21 cellular contexts compared by ENCODE assay signal in the genomic region with DNA sequence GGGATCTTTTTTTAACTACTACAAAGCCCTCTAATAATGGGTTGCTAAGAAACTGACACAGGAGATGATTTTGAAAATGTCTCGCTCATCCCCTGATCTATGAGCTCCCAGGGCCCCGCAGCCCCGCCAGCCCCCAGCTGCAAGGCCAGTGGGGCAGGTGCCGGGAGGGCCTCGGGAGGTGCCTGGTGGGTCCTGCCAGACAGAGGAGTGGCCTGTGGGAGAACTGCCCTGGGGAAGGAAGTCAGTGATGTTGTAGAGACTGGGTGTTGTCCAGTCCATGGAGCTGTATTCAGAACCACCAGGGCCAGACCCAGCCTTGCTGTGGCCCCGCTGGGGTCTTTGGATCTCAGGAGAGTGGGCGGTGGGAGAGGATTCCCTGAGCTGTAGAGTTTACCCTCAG.
A peak's percentile ranks its signal among the peaks of the same experiment; 100 is the strongest.
DNase-seq lines count a peak whose midpoint lies in the region; ATAC-seq and TF ChIP-seq lines count a peak whose summit lies in the region.
"Had no signal": no experiment of that assay in that cellular context is flagged by ENCODE, and none has a peak within 500 bp of the region (broad histone marks: within the 10 kb centered on the region; RNA-seq: fewer than 3 reads in every experiment).

No MANE protein-coding gene starts in this region.

- H3K4me1 ChIP-seq in mucosa of descending colon (ENCODE audit: low read depth) (no peaks in the 10 kb centered on the region), upper lobe of right lung (no peaks in the 10 kb centered on the region), ovary (ENCODE audit: insufficient read depth) (peaks cover 6% of the 10 kb centered on the region)
- H3K4me1 ChIP-seq: BE2C, Caco-2 had no signal

- H3K36me3 ChIP-seq in mucosa of descending colon (ENCODE audit: low read depth) (no peaks in the 10 kb centered on the region), upper lobe of right lung (no peaks in the 10 kb centered on the region), ovary (no peaks in the 10 kb centered on the region)
- H3K36me3 ChIP-seq: BE2C had no signal

- no peak overlapping the region for H3K27ac Mint-ChIP-seq in WTC11
- H3K27ac Mint-ChIP-seq: CD4-positive, alpha-beta memory T cell; H9 had no signal

- peaks cover 10% of the 10 kb centered on the region for H3K27me3 ChIP-seq in upper lobe of right lung
- no peaks in the 10 kb centered on the region for H3K27me3 ChIP-seq in ovary

- DNase-seq in left ventricle myocardium superior: peak; percentile 5
- no peak for DNase-seq in Right ventricle myocardium inferior (ENCODE audit: missing footprints)
- peak; percentile 5 for DNase-seq in WTC11 (ENCODE audit: low spot score)
- DNase-seq in mucosa of descending colon: peak in 2 of 3 donors; percentile 5 to 18
- peak; percentile 55 for DNase-seq in upper lobe of right lung
- DNase-seq in HuH-7.5 (ENCODE audit: low spot score): no peak
- DNase-seq in ovary: no peak
- DNase-seq: BE2C; Caco-2; CD4-positive, alpha-beta memory T cell; DMS 273 treated with DMSO at 0.1 percent for 48 hours; H9; KBM-7; MM.1S; NCI-H1105; NCI-H1694 treated with DMSO at 0.1 percent for 48 hours; NCI-H2081 treated with DMSO at 0.1 percent for 48 hours; NCI-H2171 treated with DMSO at 0.1 percent for 48 hours; NCI-H524 treated with DMSO at 0.1 percent for 48 hours; NCI-H82; SK-N-SH had no signal

- peaks cover 20% of the 10 kb centered on the region for H3K27me3 Mint-ChIP-seq in WTC11 (ENCODE audit: low read depth)

- H3K4me1 Mint-ChIP-seq in WTC11: peaks cover 9% of the 10 kb centered on the region

- H3K4me3 ChIP-seq in mucosa of descending colon (no peak overlapping the region), upper lobe of right lung (no peak overlapping the region), ovary (no peak overlapping the region)

- no peaks in the 10 kb centered on the region for H3K9me3 ChIP-seq in mucosa of descending colon
- no peaks in the 10 kb centered on the region for H3K9me3 ChIP-seq in upper lobe of right lung
- H3K9me3 ChIP-seq in ovary: no peaks in the 10 kb centered on the region
- H3K9me3 ChIP-seq: BE2C, Caco-2, SK-N-SH had no signal

- H3K36me3 Mint-ChIP-seq in WTC11: no peaks in the 10 kb centered on the region
- H3K36me3 Mint-ChIP-seq: CD4-positive, alpha-beta memory T cell had no signal

- TF ChIP-seq CTCF in WTC11 (IDR thresholded peaks at IDR 0.05) (no peak), mucosa of descending colon (IDR thresholded peaks at IDR 0.05) (no peak), upper lobe of right lung (IDR thresholded peaks at IDR 0.05) (no peak), ovary (IDR thresholded peaks at IDR 0.05) (no peak)

- H3K27ac ChIP-seq in upper lobe of right lung: no peak overlapping the region
- no peak overlapping the region for H3K27ac ChIP-seq in ovary

- intact Hi-C loops in left ventricle myocardium superior (cut with micrococcal nuclease) (no loop called here), Right ventricle myocardium inferior (cut with DNase I) (no loop called here), mucosa of descending colon (cut with DNase I, micrococcal nuclease) (no loop called here), upper lobe of right lung (cut with DNase I) (no loop called here), ovary (cut with DNase I) (no loop called here)

- no peaks in the 10 kb centered on the region for H3K9me3 Mint-ChIP-seq in WTC11
- H3K9me3 Mint-ChIP-seq: CD4-positive, alpha-beta memory T cell; H9 had no signal

- no peak for TF ChIP-seq POLR2A in ovary (IDR thresholded peaks at IDR 0.05)

- CTCF ChIA-PET in WTC11 (lab: Charles Lee): no interaction called here

- ATAC-seq in left ventricle myocardium superior (no peak), Right ventricle myocardium inferior (no peak), WTC11 (no peak), mucosa of descending colon (no peak), upper lobe of right lung (no peak)

- H3K4me3 Mint-ChIP-seq in WTC11: no peak overlapping the region
- H3K4me3 Mint-ChIP-seq: CD4-positive, alpha-beta memory T cell; H9 had no signal

- 62 to 83% (median 75%) methylated on average over 7 of the region's 7 CpGs for WGBS in ovary, 3 donors

- no peak for TF ChIP-seq EP300 in ovary (IDR thresholded peaks at IDR 0.05)

- POLR2A ChIA-PET in WTC11 (lab: Charles Lee): no interaction called here

TF ChIP-seq in WTC11, 78 proteins besides CTCF, POLR2A, EP300 and RAD21:
- TF ChIP-seq ARID4B (CRISPR knock-in tag; IDR thresholded peaks at IDR 0.05; ENCODE audit: borderline replicate concordance) (no peak), CREB1 (CRISPR knock-in tag; IDR thresholded peaks at IDR 0.05) (no peak), ERG (CRISPR knock-in tag; IDR thresholded peaks at IDR 0.05) (no peak)

Comparison
In these comparisons a context has a peak if more than half of its experiments do, and no peak if none do; other contexts are left out.
1. DNase-seq: peak in left ventricle myocardium superior (single experiment), WTC11 (single experiment), mucosa of descending colon (2 of 3) and upper lobe of right lung (single experiment); none in Right ventricle myocardium inferior (single experiment), HuH-7.5 (single experiment) and ovary (0 of 5).